1 cellular context compared by ENCODE assay signal in genomic region chr12:32134144-32134888, GRCh38.
TF ChIP-seq lines count a peak whose summit lies in the region.

No MANE protein-coding gene starts in this region.

TF ChIP-seq in IMR-90, 13 proteins besides CTCF, POLR2A, EP300 and RAD21:
- TF ChIP-seq MAZ (IDR thresholded peaks at IDR 0.05; ENCODE audit: borderline replicate concordance, low read depth, low read length) (no peak), BHLHE40 (IDR thresholded peaks at IDR 0.05; ENCODE audit: low read depth, low read length) (no peak), CHD1 (IDR thresholded peaks at IDR 0.05; ENCODE audit: low read depth, low read length) (no peak), MAFK (IDR thresholded peaks at IDR 0.05; ENCODE audit: low read depth, low read length) (0 out of 2 replicates have a peak, but pooled peaks have one; percentile 14), USF2 (IDR thresholded peaks at IDR 0.05; ENCODE audit: low read depth, low read length) (no peak), NFE2L2 (IDR thresholded peaks at IDR 0.05; ENCODE audit: low read depth, low read length) (no peak), RFX5 (IDR thresholded peaks at IDR 0.05; ENCODE audit: low read depth, low read length) (no peak), RCOR1 (IDR thresholded peaks at IDR 0.05; ENCODE audit: insufficient replicate concordance, low read length) (peak; percentile 72), CEBPB (IDR thresholded peaks at IDR 0.05; ENCODE audit: low read depth, low read length) (0 out of 2 replicates have a peak, but pooled peaks have one; percentile 4), MXI1 (IDR thresholded peaks at IDR 0.05; ENCODE audit: borderline replicate concordance, low read depth, low read length) (no peak)
